Comparison of ENCODE assay signal across 29 cellular contexts in the genomic region with DNA sequence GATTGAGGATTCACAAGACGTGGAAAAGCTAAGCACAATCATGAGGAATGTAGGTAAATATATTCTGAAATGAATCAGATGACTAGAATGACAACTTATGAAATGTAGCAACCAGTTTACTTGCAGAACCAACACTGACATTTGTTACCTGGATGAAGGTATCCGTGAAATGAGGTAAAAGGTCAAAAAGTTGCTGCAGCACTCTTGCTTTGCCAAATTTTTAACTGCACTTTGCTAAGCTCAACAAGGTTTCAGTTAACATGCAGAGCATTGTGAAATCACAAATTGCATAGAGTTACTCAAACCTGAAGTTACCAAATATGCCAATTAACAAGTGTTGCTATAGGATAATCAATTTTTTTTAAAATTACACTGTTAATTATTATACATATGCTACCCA.
A peak's percentile ranks its signal among the peaks of the same experiment; 100 is the strongest.
DNase-seq lines count a peak whose midpoint lies in the region; ATAC-seq lines count a peak whose summit lies in the region.
"Had no signal": no experiment of that assay in that cellular context is flagged by ENCODE, and none has a peak within 500 bp of the region (broad histone marks: within the 10 kb centered on the region; RNA-seq: fewer than 3 reads in every experiment).

No MANE protein-coding gene starts in this region.

- H3K4me1 ChIP-seq in GM23248 (ENCODE audit: insufficient read depth) = peaks cover 29% of the 10 kb centered on the region
- peaks cover 15% of the 10 kb centered on the region for H3K4me1 ChIP-seq in adipocyte (ENCODE audit: control insufficient read depth, insufficient read depth, low read length)
- no peaks in the 10 kb centered on the region for H3K4me1 ChIP-seq in neuron (ENCODE audit: insufficient read depth, low read length)
- H3K4me1 ChIP-seq: breast epithelium, esophagus muscularis mucosa, SJSA1 had no signal

- no peaks in the 10 kb centered on the region for H3K27me3 Mint-ChIP-seq in activated naive CD4-positive, alpha-beta T cell treated with anti-CD3 and anti-CD28 coated beads, Interleukin-2, amount 10 ng/mL, durations not matched to agents 7 days and 5 days
- H3K27me3 Mint-ChIP-seq: activated CD4-positive, alpha-beta memory T cell treated with anti-CD3 and anti-CD28 coated beads, Interleukin-2, amount 10 ng/mL, durations not matched to agents 7 days and 5 days; activated naive CD4-positive, alpha-beta T cell treated with anti-CD3 and anti-CD28 coated beads, Interleukin-2, amount 50 U/mL, for 24 hours; activated T-helper 17 cell treated with anti-CD3 and anti-CD28 coated beads, Interleukin-2, amount 50 U/mL, for 72 hours; naive thymus-derived CD4-positive, alpha-beta T cell had no signal

- H3K4me2 ChIP-seq in GM23248 (ENCODE audit: unreplicated experiment) = peak overlapping the region; percentile 64

- peaks cover 14% of the 10 kb centered on the region; the same call in 1 of the 2 replicates for H3F3A ChIP-seq in GM23248 (ENCODE audit: insufficient read depth)

- no peak for ATAC-seq in HG03469 (IDR thresholded peaks at IDR 0.05; ENCODE audit: unreplicated experiment)
- no peak for ATAC-seq in GM19467 (IDR thresholded peaks at IDR 0.05; ENCODE audit: unreplicated experiment)
- no peak for ATAC-seq in HG02678 (IDR thresholded peaks at IDR 0.05; ENCODE audit: unreplicated experiment)
- ATAC-seq: activated T-helper 17 cell treated with anti-CD3 and anti-CD28 coated beads, Interleukin-2, amount 50 U/mL, for 72 hours; naive thymus-derived CD4-positive, alpha-beta T cell had no signal

- in situ Hi-C loops in GM23248 (cut with MboI) = no loop called here

- no peaks in the 10 kb centered on the region for H3K9me2 ChIP-seq in GM23248 (ENCODE audit: insufficient read depth)

- H3K4me3 Mint-ChIP-seq in activated naive CD4-positive, alpha-beta T cell treated with anti-CD3 and anti-CD28 coated beads, Interleukin-2, amount 10 ng/mL, durations not matched to agents 7 days and 5 days = no peak overlapping the region
- H3K4me3 Mint-ChIP-seq: activated CD4-positive, alpha-beta memory T cell treated with anti-CD3 and anti-CD28 coated beads, Interleukin-2, amount 10 ng/mL, durations not matched to agents 7 days and 5 days; activated naive CD4-positive, alpha-beta T cell treated with anti-CD3 and anti-CD28 coated beads, Interleukin-2, amount 50 U/mL, for 24 hours; activated T-helper 17 cell treated with anti-CD3 and anti-CD28 coated beads, Interleukin-2, amount 50 U/mL, for 72 hours; naive thymus-derived CD4-positive, alpha-beta T cell; T-helper 1 cell treated with Interleukin-12 subunit alpha and Interleukin-12 subunit beta and Interleukin-4 antibody, amounts not matched to agents 30 μg/mL and 1 μg/mL, for 36 hours had no signal

- no peak overlapping the region for H3K4me3 ChIP-seq in GM23248
- H3K4me3 ChIP-seq in adipocyte (ENCODE audit: low read length) = peak overlapping the region; percentile 8
- H3K4me3 ChIP-seq in neuron (ENCODE audit: low read length) = no peak overlapping the region
- H3K4me3 ChIP-seq: breast epithelium, coronary artery, esophagus muscularis mucosa, SJSA1 had no signal

- H3K9ac ChIP-seq in GM23248 (no peak overlapping the region), adipocyte (ENCODE audit: low read length) (no peak overlapping the region)

- H3K36me3 ChIP-seq in GM23248 (ENCODE audit: low read depth) (no peaks in the 10 kb centered on the region), adipocyte (ENCODE audit: control insufficient read depth, insufficient read depth, low read length, severe bottlenecking) (no peaks in the 10 kb centered on the region), neuron (ENCODE audit: insufficient read depth, low read length) (no peaks in the 10 kb centered on the region)
- H3K36me3 ChIP-seq: breast epithelium, esophagus muscularis mucosa, SJSA1 had no signal

- CTCF ChIA-PET in activated naive CD4-positive, alpha-beta T cell treated with anti-CD3 and anti-CD28 coated beads, Interleukin-2, amount 10 ng/mL, durations not matched to agents 7 days and 5 days (lab: Charles Lee) = no interaction called here

- H3K4me1 Mint-ChIP-seq in activated naive CD4-positive, alpha-beta T cell treated with anti-CD3 and anti-CD28 coated beads, Interleukin-2, amount 10 ng/mL, durations not matched to agents 7 days and 5 days = no peaks in the 10 kb centered on the region
- H3K4me1 Mint-ChIP-seq: activated CD4-positive, alpha-beta memory T cell treated with anti-CD3 and anti-CD28 coated beads, Interleukin-2, amount 10 ng/mL, durations not matched to agents 7 days and 5 days; activated naive CD4-positive, alpha-beta T cell treated with anti-CD3 and anti-CD28 coated beads, Interleukin-2, amount 50 U/mL, for 24 hours; activated T-helper 17 cell treated with anti-CD3 and anti-CD28 coated beads, Interleukin-2, amount 50 U/mL, for 72 hours; naive thymus-derived CD4-positive, alpha-beta T cell had no signal

- 0 out of 2 replicates have a peak overlapping the region, but pooled peaks have one; percentile 11 for H3K27ac ChIP-seq in GM23248
- H3K27ac ChIP-seq: breast epithelium, coronary artery, esophagus muscularis mucosa, SJSA1 had no signal

- no peaks in the 10 kb centered on the region for H4K20me1 ChIP-seq in GM23248 (ENCODE audit: insufficient read depth)

- no peaks in the 10 kb centered on the region for H3K36me3 Mint-ChIP-seq in activated naive CD4-positive, alpha-beta T cell treated with anti-CD3 and anti-CD28 coated beads, Interleukin-2, amount 10 ng/mL, durations not matched to agents 7 days and 5 days
- H3K36me3 Mint-ChIP-seq: activated naive CD4-positive, alpha-beta T cell treated with anti-CD3 and anti-CD28 coated beads, Interleukin-2, amount 50 U/mL, for 24 hours; naive thymus-derived CD4-positive, alpha-beta T cell had no signal

- H3K9me3 ChIP-seq in GM23248 (ENCODE audit: low read depth) = no peaks in the 10 kb centered on the region
- no peaks in the 10 kb centered on the region for H3K9me3 ChIP-seq in adipocyte (ENCODE audit: control insufficient read depth, low read length)
- no peaks in the 10 kb centered on the region for H3K9me3 ChIP-seq in neuron (ENCODE audit: low read length)
- H3K9me3 ChIP-seq: breast epithelium, esophagus muscularis mucosa, SJSA1 had no signal

- WGBS in GM23248 (ENCODE audit: low coverage in 1 of 2, low lambda C conversion rate in 2 of 2, missing lambda C conversion rate in 2 of 2), 2 experiments = 6 to 14% methylated on average over 2 of the region's 2 CpGs

- H2AFZ ChIP-seq in GM23248 (peak overlapping the region; percentile 32), neuron (ENCODE audit: low read depth, low read length) (peak overlapping the region; percentile 61)

- H3K9me3 Mint-ChIP-seq in activated naive CD4-positive, alpha-beta T cell treated with anti-CD3 and anti-CD28 coated beads, Interleukin-2, amount 10 ng/mL, durations not matched to agents 7 days and 5 days = peaks cover 2% of the 10 kb centered on the region
- H3K9me3 Mint-ChIP-seq: activated CD4-positive, alpha-beta memory T cell treated with anti-CD3 and anti-CD28 coated beads, Interleukin-2, amount 10 ng/mL, durations not matched to agents 7 days and 5 days; activated T-helper 17 cell treated with anti-CD3 and anti-CD28 coated beads, Interleukin-2, amount 50 U/mL, for 72 hours; T-helper 1 cell treated with Interleukin-12 subunit alpha and Interleukin-12 subunit beta and Interleukin-4 antibody, amounts not matched to agents 30 μg/mL and 1 μg/mL, for 36 hours had no signal

- H3K79me2 ChIP-seq in GM23248 (ENCODE audit: insufficient read depth) = no peaks in the 10 kb centered on the region

- no peak overlapping the region for H3K27ac Mint-ChIP-seq in activated naive CD4-positive, alpha-beta T cell treated with anti-CD3 and anti-CD28 coated beads, Interleukin-2, amount 10 ng/mL, durations not matched to agents 7 days and 5 days
- H3K27ac Mint-ChIP-seq: activated CD4-positive, alpha-beta memory T cell treated with anti-CD3 and anti-CD28 coated beads, Interleukin-2, amount 10 ng/mL, durations not matched to agents 7 days and 5 days; activated naive CD4-positive, alpha-beta T cell treated with anti-CD3 and anti-CD28 coated beads, Interleukin-2, amount 50 U/mL, for 24 hours; activated T-helper 17 cell treated with anti-CD3 and anti-CD28 coated beads, Interleukin-2, amount 50 U/mL, for 72 hours; naive thymus-derived CD4-positive, alpha-beta T cell; T-helper 1 cell treated with Interleukin-12 subunit alpha and Interleukin-12 subunit beta and Interleukin-4 antibody, amounts not matched to agents 30 μg/mL and 1 μg/mL, for 36 hours had no signal

- peak; percentile 51 for DNase-seq in GM23248
- peak; percentile 34 to 63 for DNase-seq in NOMO-1 (lab: John Stamatoyannopoulos, UW; ENCODE audit: unreplicated experiment in 2 of 2)
- peak; percentile 69 for DNase-seq in adipocyte (ENCODE audit: low read depth)
- DNase-seq in activated naive CD4-positive, alpha-beta T cell treated with anti-CD3 and anti-CD28 coated beads, Interleukin-2, amount 10 ng/mL, durations not matched to agents 7 days and 5 days = no peak
- DNase-seq: ACHN; activated CD4-positive, alpha-beta memory T cell treated with anti-CD3 and anti-CD28 coated beads, Interleukin-2, amount 10 ng/mL, durations not matched to agents 7 days and 5 days; activated CD4-positive, alpha-beta T cell treated with anti-CD3 and anti-CD28 coated beads for 1 hour; activated CD8-positive, alpha-beta memory T cell treated with anti-CD3 and anti-CD28 coated beads, Interleukin-2, amount 50 U/mL, for 48 hours; effector memory CD4-positive, alpha-beta T cell; foreskin melanocyte; H7; midbrain; naive thymus-derived CD4-positive, alpha-beta T cell; NCI-H1105; NCI-H1930; NCI-H524 treated with DMSO at 0.1 percent for 48 hours; RPMI8226; stimulated activated naive CD4-positive, alpha-beta T cell treated with Interleukin-2 at 50 U/mL for 16 hours had no signal

- H3K27me3 ChIP-seq in GM23248 (replicated peaks; ENCODE audit: insufficient read depth) (no peaks in the 10 kb centered on the region), adipocyte (replicated peaks; ENCODE audit: control insufficient read depth, insufficient read depth, low read length) (no peaks in the 10 kb centered on the region), neuron (ENCODE audit: insufficient read depth, low read length) (no peaks in the 10 kb centered on the region)
- H3K27me3 ChIP-seq: breast epithelium, esophagus muscularis mucosa, SJSA1 had no signal
